Comparison of ENCODE assay signal across 11 cellular contexts in the genomic region with DNA sequence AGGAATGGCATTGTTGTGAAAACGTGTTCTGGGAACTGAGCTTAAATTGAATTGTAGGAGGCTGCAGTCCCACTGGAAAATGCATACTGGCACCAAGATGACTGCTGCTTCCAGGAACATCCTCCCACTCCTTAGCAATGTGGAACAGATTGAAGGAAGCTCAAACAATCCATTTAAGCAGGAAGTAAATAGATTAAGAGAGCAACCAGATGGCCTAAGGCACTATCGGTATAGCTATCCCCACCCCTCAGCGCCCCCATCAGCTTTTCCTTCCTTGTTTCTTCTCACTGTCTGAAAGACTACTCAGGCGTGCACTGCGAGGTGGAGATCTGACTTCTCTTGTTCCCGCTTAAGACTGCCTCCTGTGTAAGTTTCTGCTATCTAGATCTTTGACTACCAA. TPM values are rescaled to one million over a fixed set of nuclear protein-coding genes. Genes with fewer than 3 reads are reported as not detected.
A peak's percentile ranks its signal among the peaks of the same experiment; 100 is the strongest.
DNase-seq lines count a peak whose midpoint lies in the region; ATAC-seq and TF ChIP-seq lines count a peak whose summit lies in the region.
"Had no signal": no experiment of that assay in that cellular context is flagged by ENCODE, and none has a peak within 500 bp of the region (broad histone marks: within the 10 kb centered on the region; RNA-seq: fewer than 3 reads in every experiment).

No MANE protein-coding gene starts in this region.

- no peaks in the 10 kb centered on the region for H3K9me3 ChIP-seq in fibroblast of lung (ENCODE audit: control insufficient read depth, insufficient read depth, low read depth, low read length)

- ATAC-seq in GM19328 (IDR thresholded peaks at IDR 0.05; ENCODE audit: unreplicated experiment): no peak
- no peak for ATAC-seq in GM21619 (IDR thresholded peaks at IDR 0.05; ENCODE audit: unreplicated experiment)
- no peak for ATAC-seq in GM18520 (IDR thresholded peaks at IDR 0.05; ENCODE audit: unreplicated experiment)
- ATAC-seq: esophagus mucosa had no signal

- H3K9me3 Mint-ChIP-seq in nephron: no peaks in the 10 kb centered on the region

- H3K4me2 ChIP-seq in fibroblast of lung (ENCODE audit: extremely low read depth, insufficient read depth, low read length): no peak overlapping the region

- no peak overlapping the region for H3K9ac ChIP-seq in fibroblast of lung (ENCODE audit: insufficient read depth, low read length)

- H3K27me3 Mint-ChIP-seq in nephron (ENCODE audit: low read depth): no peaks in the 10 kb centered on the region

- H3K27ac Mint-ChIP-seq in nephron: peak overlapping the region; percentile 84 to 86 (median 85)

- H3K27ac ChIP-seq in fibroblast of lung (ENCODE audit: insufficient read depth, low read length): no peak overlapping the region

- no peak for TF ChIP-seq CTCF in fibroblast of lung (conservative IDR thresholded peaks at IDR 0.05 in 1 of 2, IDR thresholded peaks at IDR 0.05 in 1 of 2; ENCODE audit: low read depth in 1 of 2, low read length in 2 of 2)
- TF ChIP-seq CTCF in nephron (IDR thresholded peaks at IDR 0.05; ENCODE audit: unreplicated experiment in 3 of 3): no peak

- H3K27me3 ChIP-seq in fibroblast of lung (ENCODE audit: control insufficient read depth, insufficient read depth, low read length): no peaks in the 10 kb centered on the region

- H4K20me1 ChIP-seq in fibroblast of lung (ENCODE audit: control insufficient read depth, extremely low read depth, insufficient read depth, low read length): no peaks in the 10 kb centered on the region

- H3K79me2 ChIP-seq in fibroblast of lung (ENCODE audit: control insufficient read depth, insufficient read depth, low read length): peaks cover 6% of the 10 kb centered on the region

- H3K4me1 Mint-ChIP-seq in nephron: peaks cover 38% of the 10 kb centered on the region

- peak; percentile 58 for DNase-seq in CD1c-positive myeloid dendritic cell (ENCODE audit: extremely low spot score)
- peak; percentile 98 for DNase-seq in NCI-H82 (lab: John Stamatoyannopoulos, UW)
- peak in 1 of 2 donors; percentile 53 for DNase-seq in fibroblast of lung (ENCODE audit: low read depth in 2 of 2)
- DNase-seq in AG08395 (ENCODE audit: low spot score): no peak
- DNase-seq: NCI-H2171 treated with DMSO at 0.1 percent for 48 hours; stimulated activated CD4-positive, alpha-beta T cell treated with anti-CD3 and anti-CD28 coated beads, Interleukin-15, amount 100 ng/mL, for 24 hours had no signal

- no peaks in the 10 kb centered on the region for H3K36me3 ChIP-seq in fibroblast of lung (ENCODE audit: control insufficient read depth, insufficient read depth, low read length)

- H3K4me1 ChIP-seq in fibroblast of lung (ENCODE audit: control insufficient read depth, extremely low read depth, insufficient read depth, low read length): peaks cover 15% of the 10 kb centered on the region

- H3K36me3 Mint-ChIP-seq in nephron (ENCODE audit: low read depth): no peaks in the 10 kb centered on the region

- H3K4me3 Mint-ChIP-seq in nephron: peak overlapping the region in 2 of 3 experiments; percentile 44 to 53

- no peak overlapping the region for H3K4me3 ChIP-seq in fibroblast of lung (replicated peaks in 1 of 4; ENCODE audit: control extremely low read depth in 1 of 4, insufficient read depth in 1 of 4, low read depth in 3 of 4, low read length in 4 of 4)

- H2AFZ ChIP-seq in fibroblast of lung (ENCODE audit: low read length): peak overlapping the region; percentile 27

RNA-seq across cellular contexts. Expression of gene IFI16, which starts 4.0 kb away (rescaled TPM):
- 134 and 141 TPM in 2 replicates for total RNA-seq in fibroblast of lung
- polyA plus RNA-seq in fibroblast of lung: 193 and 223 TPM in 2 replicates
- polyA plus RNA-seq in fibroblast of lung (2012): 124 and 152 TPM in 2 replicates
- 22.7 and 29.1 TPM in 2 replicates for polyA minus RNA-seq in fibroblast of lung (ENCODE audit: low replicate concordance)
